ENCODE assay signal across 9 cellular contexts in the genomic region with DNA sequence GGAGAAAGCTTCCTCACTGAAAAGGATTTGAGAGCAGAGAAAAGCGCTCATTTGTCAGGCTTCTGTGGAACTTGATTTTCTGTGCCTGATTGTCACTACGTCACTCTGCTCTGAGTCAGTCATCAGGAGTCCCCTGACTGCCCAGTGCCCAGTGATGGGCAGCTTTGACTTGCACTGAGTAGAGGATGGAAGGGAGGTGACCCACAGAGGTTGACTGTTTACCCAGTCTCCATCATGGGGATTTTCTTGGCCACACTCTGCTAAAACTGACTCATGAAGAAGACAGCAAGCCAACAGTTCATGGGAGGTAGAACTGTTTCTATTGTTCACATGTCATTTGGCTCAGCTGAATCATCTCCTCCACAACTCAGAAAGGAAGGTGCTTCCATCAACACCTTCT.
A peak's percentile ranks its signal among the peaks of the same experiment; 100 is the strongest.
DNase-seq lines count a peak whose midpoint lies in the region; ATAC-seq, FAIRE-seq and TF ChIP-seq lines count a peak whose summit lies in the region.
"Had no signal": no experiment of that assay in that cellular context is flagged by ENCODE, and none has a peak within 500 bp of the region (broad histone marks: within the 10 kb centered on the region; RNA-seq: fewer than 3 reads in every experiment).

No MANE protein-coding gene starts in this region.

- intact Hi-C loops in K562 (cut with micrococcal nuclease) = no loop called here

- H3K36me3 ChIP-seq in K562 (ENCODE audit: control insufficient read depth, insufficient read depth, low read length) = no peaks in the 10 kb centered on the region
- H3K36me3 ChIP-seq: BLaER1 had no signal

- POLR2A ChIA-PET in K562 (lab: Yijun Ruan, JAX) = no interaction called here

- TF ChIP-seq CTCF in K562 (IDR thresholded peaks at IDR 0.05 in 2 of 3, conservative IDR thresholded peaks at IDR 0.05 in 1 of 3; ENCODE audit: insufficient read depth in 2 of 3, low read depth in 1 of 3, low read length in 3 of 3) = no peak
- TF ChIP-seq CTCF in GM20000 (IDR thresholded peaks at IDR 0.05; ENCODE audit: extremely low read depth, missing control alignments) = no peak

- H3K27me3 ChIP-seq in K562 (ENCODE audit: control insufficient read depth in 2 of 2, insufficient read depth in 2 of 2, low read length in 2 of 2) = no peaks in the 10 kb centered on the region
- H3K27me3 ChIP-seq: BLaER1 had no signal

- BruUV-seq in K562 (replicated peaks; lab: Mats Ljungman, UMichigan) = no TSS peak

- peaks cover 0 to 3% of the 10 kb centered on the region in 2 experiments; a peak in 3 of 5 replicates for H3K4me1 ChIP-seq in K562 (replicated peaks in 1 of 2; ENCODE audit: control insufficient read depth in 2 of 2, insufficient read depth in 2 of 2, low read length in 2 of 2)

- in situ Hi-C loops in K562 (cut with MboI) = no loop called here

- TF ChIP-seq EP300 in K562 (IDR thresholded peaks at IDR 0.05; ENCODE audit: low read length) = no peak

- DNase-seq in activated naive CD4-positive, alpha-beta T cell treated with anti-CD3 and anti-CD28 coated beads, Interleukin-2, amount 50 U/mL, for 72 hours (ENCODE audit: low spot score in 2 of 2) = no peak
- DNase-seq in activated naive CD4-positive, alpha-beta T cell treated with anti-CD3 and anti-CD28 coated beads, Interleukin-2, amount 50 U/mL, for 16 hours = no peak
- DNase-seq in K562 (ENCODE audit: extremely low read depth in 1 of 4, low spot score in 3 of 4) = no peak
- no peak for DNase-seq in stimulated activated naive B cell treated with anti-CD40 and anti-IgM and Interleukin-4, amounts not matched to agents 10 μg/mL and 1 μg/mL and 100 μg/mL, for 72 hours
- no peak for DNase-seq in urothelium cell line (ENCODE audit: low spot score)
- DNase-seq in stimulated activated CD4-positive, alpha-beta T cell treated with anti-CD3 and anti-CD28 coated beads, Interleukin-15, amount 100 ng/mL, for 24 hours = no peak
- no peak for DNase-seq in GM20000 (ENCODE audit: low spot score)

- H3K9me1 ChIP-seq in K562 (ENCODE audit: control insufficient read depth, insufficient read depth, low read length) = no peaks in the 10 kb centered on the region

- H3K4me2 ChIP-seq in K562 (ENCODE audit: insufficient read depth, low read length) = no peak overlapping the region
- H3K4me2 ChIP-seq: BLaER1 had no signal

- H3K4me3 Mint-ChIP-seq in stimulated activated naive B cell treated with anti-CD40 and anti-IgM and Interleukin-4, amounts not matched to agents 10 μg/mL and 1 μg/mL and 100 μg/mL, for 72 hours = no peak overlapping the region

- H3K27me3 Mint-ChIP-seq in stimulated activated naive B cell treated with anti-CD40 and anti-IgM and Interleukin-4, amounts not matched to agents 10 μg/mL and 1 μg/mL and 100 μg/mL, for 72 hours = no peaks in the 10 kb centered on the region

- peaks cover 0 to 2% of the 10 kb centered on the region in 2 donors for H3K9me3 Mint-ChIP-seq in activated naive CD4-positive, alpha-beta T cell treated with anti-CD3 and anti-CD28 coated beads, Interleukin-2, amount 50 U/mL, for 72 hours
- H3K9me3 Mint-ChIP-seq in stimulated activated naive B cell treated with anti-CD40 and anti-IgM and Interleukin-4, amounts not matched to agents 10 μg/mL and 1 μg/mL and 100 μg/mL, for 72 hours = peaks cover 7 to 8% of the 10 kb centered on the region in 2 donors

- no peak overlapping the region for H3K27ac Mint-ChIP-seq in activated naive CD4-positive, alpha-beta T cell treated with anti-CD3 and anti-CD28 coated beads, Interleukin-2, amount 50 U/mL, for 72 hours
- peak overlapping the region; percentile 37 for H3K27ac Mint-ChIP-seq in stimulated activated naive B cell treated with anti-CD40 and anti-IgM and Interleukin-4, amounts not matched to agents 10 μg/mL and 1 μg/mL and 100 μg/mL, for 72 hours

- FAIRE-seq in K562 (lab: Jason Lieb, UNC) = no peak
- FAIRE-seq in urothelium cell line (lab: Jason Lieb, UNC) = no peak

- no peaks in the 10 kb centered on the region for H4K20me1 ChIP-seq in K562 (replicated peaks; ENCODE audit: control insufficient read depth, insufficient read depth, low read length)
- H4K20me1 ChIP-seq: BLaER1 had no signal

- TF ChIP-seq RAD21 in K562 (CRISPR knock-in tag; conservative IDR thresholded peaks at IDR 0.05 in 1 of 2, IDR thresholded peaks at IDR 0.05 in 1 of 2) = no peak

- H3K9me3 ChIP-seq in K562 (replicated peaks; ENCODE audit: control insufficient read depth, insufficient read depth, low read depth, low read length) = no peaks in the 10 kb centered on the region

- no peak overlapping the region for H2AFZ ChIP-seq in K562 (ENCODE audit: low read depth, low read length)

- ATAC-seq in activated naive CD4-positive, alpha-beta T cell treated with anti-CD3 and anti-CD28 coated beads, Interleukin-2, amount 50 U/mL, for 72 hours = peak; percentile 78 to 88
- ATAC-seq in HG03175 (IDR thresholded peaks at IDR 0.05; ENCODE audit: unreplicated experiment) (peak; percentile 17), K562 (no peak)
- ATAC-seq in stimulated activated naive B cell treated with anti-CD40 and anti-IgM and Interleukin-4, amounts not matched to agents 10 μg/mL and 1 μg/mL and 100 μg/mL, for 72 hours (replicated peaks) = peak; percentile 53 to 62

- no peak for TF ChIP-seq POLR2A in K562 (conservative IDR thresholded peaks at IDR 0.05)

- no peaks in the 10 kb centered on the region for H3K79me2 ChIP-seq in K562 (ENCODE audit: control insufficient read depth, insufficient read depth, low read length)

- peaks cover 34 to 72% of the 10 kb centered on the region in 2 donors for H3K4me1 Mint-ChIP-seq in stimulated activated naive B cell treated with anti-CD40 and anti-IgM and Interleukin-4, amounts not matched to agents 10 μg/mL and 1 μg/mL and 100 μg/mL, for 72 hours

- 0% methylated on average over 2 of the region's 2 CpGs for WGBS in K562 (ENCODE audit: insufficient coverage, low coverage, missing lambda C conversion rate)

- no peak overlapping the region for H3K27ac ChIP-seq in K562 (ENCODE audit: extremely low read depth, low read depth, low read length)
- H3K27ac ChIP-seq: BLaER1 had no signal

- CTCF ChIA-PET in K562 (lab: Yijun Ruan, JAX; ENCODE audit: low intra/inter-chr PET ratio) = no interaction called here

- H3K4me3 ChIP-seq in K562 = no peak overlapping the region
- H3K4me3 ChIP-seq: BLaER1 had no signal

- H3K9ac ChIP-seq in K562 (ENCODE audit: insufficient read depth in 1 of 2, low read depth in 2 of 2, low read length in 2 of 2) = no peak overlapping the region
- H3K9ac ChIP-seq: BLaER1 had no signal

- H3K36me3 Mint-ChIP-seq in activated naive CD4-positive, alpha-beta T cell treated with anti-CD3 and anti-CD28 coated beads, Interleukin-2, amount 50 U/mL, for 72 hours = peaks cover 2 to 19% of the 10 kb centered on the region in 2 donors
- peaks cover 0 to 3% of the 10 kb centered on the region in 2 donors for H3K36me3 Mint-ChIP-seq in stimulated activated naive B cell treated with anti-CD40 and anti-IgM and Interleukin-4, amounts not matched to agents 10 μg/mL and 1 μg/mL and 100 μg/mL, for 72 hours

TF ChIP-seq in K562, 482 proteins besides CTCF, POLR2A, EP300 and RAD21 (continues in another document):
- no peak for TF ChIP-seq ZNF347 (CRISPR knock-in tag; IDR thresholded peaks at IDR 0.05; ENCODE audit: low read depth)
- TF ChIP-seq, protein P1, sequence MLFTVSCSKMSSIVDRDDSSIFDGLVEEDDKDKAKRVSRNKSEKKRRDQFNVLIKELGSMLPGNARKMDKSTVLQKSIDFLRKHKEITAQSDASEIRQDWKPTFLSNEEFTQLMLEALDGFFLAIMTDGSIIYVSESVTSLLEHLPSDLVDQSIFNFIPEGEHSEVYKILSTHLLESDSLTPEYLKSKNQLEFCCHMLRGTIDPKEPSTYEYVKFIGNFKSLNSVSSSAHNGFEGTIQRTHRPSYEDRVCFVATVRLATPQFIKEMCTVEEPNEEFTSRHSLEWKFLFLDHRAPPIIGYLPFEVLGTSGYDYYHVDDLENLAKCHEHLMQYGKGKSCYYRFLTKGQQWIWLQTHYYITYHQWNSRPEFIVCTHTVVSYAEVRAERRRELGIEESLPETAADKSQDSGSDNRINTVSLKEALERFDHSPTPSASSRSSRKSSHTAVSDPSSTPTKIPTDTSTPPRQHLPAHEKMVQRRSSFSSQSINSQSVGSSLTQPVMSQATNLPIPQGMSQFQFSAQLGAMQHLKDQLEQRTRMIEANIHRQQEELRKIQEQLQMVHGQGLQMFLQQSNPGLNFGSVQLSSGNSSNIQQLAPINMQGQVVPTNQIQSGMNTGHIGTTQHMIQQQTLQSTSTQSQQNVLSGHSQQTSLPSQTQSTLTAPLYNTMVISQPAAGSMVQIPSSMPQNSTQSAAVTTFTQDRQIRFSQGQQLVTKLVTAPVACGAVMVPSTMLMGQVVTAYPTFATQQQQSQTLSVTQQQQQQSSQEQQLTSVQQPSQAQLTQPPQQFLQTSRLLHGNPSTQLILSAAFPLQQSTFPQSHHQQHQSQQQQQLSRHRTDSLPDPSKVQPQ (CRISPR knock-in tag; IDR thresholded peaks at IDR 0.05; ENCODE audit: borderline replicate concordance) = no peak
- no peak for TF ChIP-seq ATF1 (CRISPR knock-in tag; IDR thresholded peaks at IDR 0.05)
- TF ChIP-seq ATF1 (tag; IDR thresholded peaks at IDR 0.05) = peak; percentile 16; the same call in 1 of the 2 replicates
- TF ChIP-seq RUNX1 (IDR thresholded peaks at IDR 0.05; ENCODE audit: low read depth) = no peak
- TF ChIP-seq CHCHD3 (CRISPR knock-in tag; IDR thresholded peaks at IDR 0.05) = no peak
- TF ChIP-seq ARNT (IDR thresholded peaks at IDR 0.05) = no peak
